13 cellular contexts compared by ENCODE assay signal in genomic region chr9:14277202-14277601, GRCh38. TPM values are rescaled to one million over a fixed set of nuclear protein-coding genes. Genes with fewer than 3 reads are reported as not detected.
DNase-seq lines count a peak whose midpoint lies in the region; FAIRE-seq and TF ChIP-seq lines count a peak whose summit lies in the region.
"Had no signal": no experiment of that assay in that cellular context is flagged by ENCODE, and none has a peak within 500 bp of the region (broad histone marks: within the 10 kb centered on the region; RNA-seq: fewer than 3 reads in every experiment).

No MANE protein-coding gene starts in this region.

- POLR2A ChIA-PET in endothelial cell of umbilical vein (lab: Charles Lee) = interaction anchor here (0.6 kb wide), 1 partner anchor 41 kb away, joined by 19 read pairs; no protein-coding TSS in a partner anchor

- H3K9ac ChIP-seq in endothelial cell of umbilical vein (replicated peaks; ENCODE audit: extremely low read depth, insufficient read depth, low read length) (no peak overlapping the region), colonic mucosa (ENCODE audit: low read depth in 2 of 2, low read length in 2 of 2) (no peak overlapping the region)

- CTCF ChIA-PET in endothelial cell of umbilical vein (lab: Charles Lee) = interaction anchor here (1.0 to 1.8 kb wide), 7 partner anchors 11 to 179 kb away, joined by 3 to 7 read pairs (median 4); no protein-coding TSS in a partner anchor

- no peak for FAIRE-seq in endothelial cell of umbilical vein (lab: Jason Lieb, UNC)

- H3K9me1 ChIP-seq in endothelial cell of umbilical vein (replicated peaks; ENCODE audit: control insufficient read depth, extremely low read depth, insufficient read depth, low read length) = no peaks in the 10 kb centered on the region

- H3K9me3 Mint-ChIP-seq in nephron progenitor cell = no peaks in the 10 kb centered on the region
- H3K9me3 Mint-ChIP-seq: stimulated activated naive CD8-positive, alpha-beta T cell treated with anti-CD3 and anti-CD28 coated beads, Interleukin-15, Interleukin-2, amounts not matched to agents 100 ng/mL and 50 ng/mL, for 24 hours had no signal

- intact Hi-C loops in endothelial cell of umbilical vein (cut with micrococcal nuclease) = no loop called here
- intact Hi-C loops in colonic mucosa (cut with DNase I) = no loop called here

- DNase-seq in DMS79 (lab: John Stamatoyannopoulos, UW) = peak; percentile 11
- peak; percentile 99 to 100 for DNase-seq in NCI-H446 (lab: John Stamatoyannopoulos, UW)
- peak; percentile 74 for DNase-seq in endothelial cell of umbilical vein (ENCODE audit: low read depth, low spot score)
- peak; percentile 24 for DNase-seq in mucosa of gallbladder (ENCODE audit: low spot score)
- DNase-seq in colonic mucosa = no peak
- no peak for DNase-seq in WERI-Rb-1
- DNase-seq in kidney glomerular epithelial cell (lab: John Stamatoyannopoulos, UW) = no peak
- DNase-seq in nephron progenitor cell = no peak
- DNase-seq: activated T-cell treated with anti-CD3 and anti-CD28 coated beads, Interleukin-2, amount 50 U/mL, for 48 hours; NCI-H2081 treated with DMSO at 0.1 percent for 48 hours; spleen had no signal

- H3K27me3 ChIP-seq in endothelial cell of umbilical vein (ENCODE audit: control insufficient read depth in 2 of 2, insufficient read depth in 2 of 2, low read length in 2 of 2) = no peaks in the 10 kb centered on the region
- H3K27me3 ChIP-seq in colonic mucosa = no peaks in the 10 kb centered on the region
- H3K27me3 ChIP-seq in WERI-Rb-1 (ENCODE audit: insufficient read depth, low read depth, severe bottlenecking) = no peaks in the 10 kb centered on the region

- TF ChIP-seq POLR2A in endothelial cell of umbilical vein (IDR thresholded peaks at IDR 0.05; ENCODE audit: low read depth, low read length) = no peak

- no TSS peak for BruUV-seq in endothelial cell of umbilical vein (replicated peaks; lab: Mats Ljungman, UMichigan)

- dilution Hi-C loops in endothelial cell of umbilical vein (cut with MboI; ENCODE audit: extremely low pct_ligation_motif_present, low sequenced_read_pairs) = no loop called here

- H3K27ac Mint-ChIP-seq in nephron progenitor cell = no peak overlapping the region
- H3K27ac Mint-ChIP-seq: stimulated activated naive CD8-positive, alpha-beta T cell treated with anti-CD3 and anti-CD28 coated beads, Interleukin-15, Interleukin-2, amounts not matched to agents 100 ng/mL and 50 ng/mL, for 24 hours had no signal

- peaks cover 31% of the 10 kb centered on the region for H3K4me1 Mint-ChIP-seq in nephron progenitor cell

- no peak overlapping the region for H2AFZ ChIP-seq in endothelial cell of umbilical vein (ENCODE audit: low read depth, low read length)

- no peak overlapping the region for H3K4me3 Mint-ChIP-seq in nephron progenitor cell
- H3K4me3 Mint-ChIP-seq: stimulated activated naive CD8-positive, alpha-beta T cell treated with anti-CD3 and anti-CD28 coated beads, Interleukin-15, Interleukin-2, amounts not matched to agents 100 ng/mL and 50 ng/mL, for 24 hours had no signal

- peak overlapping the region; percentile 79 for H3K27ac ChIP-seq in endothelial cell of umbilical vein (ENCODE audit: insufficient read depth, low read depth, low read length)
- H3K27ac ChIP-seq in colonic mucosa = no peak overlapping the region
- H3K27ac ChIP-seq in WERI-Rb-1 = no peak overlapping the region

- peak overlapping the region; percentile 47 for H3K4me2 ChIP-seq in endothelial cell of umbilical vein (ENCODE audit: insufficient read depth, low read length)

- peaks cover 0 to 5% of the 10 kb centered on the region in 2 experiments for H3K36me3 ChIP-seq in endothelial cell of umbilical vein (ENCODE audit: control insufficient read depth in 2 of 2, extremely low read depth in 1 of 2, insufficient read depth in 2 of 2, low read length in 2 of 2)
- H3K36me3 ChIP-seq in colonic mucosa = no peaks in the 10 kb centered on the region
- no peaks in the 10 kb centered on the region for H3K36me3 ChIP-seq in WERI-Rb-1
- H3K36me3 ChIP-seq: spleen had no signal

- H4K20me1 ChIP-seq in endothelial cell of umbilical vein (replicated peaks; ENCODE audit: control insufficient read depth, extremely low read depth, insufficient read depth, low read length) = peaks cover 4% of the 10 kb centered on the region

- H3K4me1 ChIP-seq in endothelial cell of umbilical vein (ENCODE audit: control insufficient read depth, extremely low read depth, insufficient read depth, low read length) (peaks cover 76% of the 10 kb centered on the region), colonic mucosa (no peaks in the 10 kb centered on the region)

- H3K9me3 ChIP-seq in endothelial cell of umbilical vein (replicated peaks; ENCODE audit: control insufficient read depth, insufficient read depth, low read length) = no peaks in the 10 kb centered on the region
- no peaks in the 10 kb centered on the region for H3K9me3 ChIP-seq in colonic mucosa
- no peaks in the 10 kb centered on the region for H3K9me3 ChIP-seq in WERI-Rb-1 (ENCODE audit: severe bottlenecking)
- H3K9me3 ChIP-seq: spleen had no signal

- peaks cover 93% of the 10 kb centered on the region for H3K79me2 ChIP-seq in endothelial cell of umbilical vein (ENCODE audit: control insufficient read depth, insufficient read depth, low read length)

- H3K4me3 ChIP-seq in endothelial cell of umbilical vein (replicated peaks in 1 of 3; ENCODE audit: insufficient read depth in 1 of 3, low read depth in 1 of 3, low read length in 3 of 3) (no peak overlapping the region), colonic mucosa (no peak overlapping the region), WERI-Rb-1 (ENCODE audit: low read depth, low read length) (no peak overlapping the region)

- H3K27me3 Mint-ChIP-seq in nephron progenitor cell (ENCODE audit: low read depth, poor library complexity) = peaks cover 5% of the 10 kb centered on the region

- H3K36me3 Mint-ChIP-seq in nephron progenitor cell (ENCODE audit: low read depth) = no peaks in the 10 kb centered on the region

- TF ChIP-seq CTCF in endothelial cell of umbilical vein (IDR thresholded peaks at IDR 0.05; ENCODE audit: extremely low read depth in 1 of 2, insufficient read depth in 1 of 2, low read depth in 1 of 2, low read length in 2 of 2) = no peak
- no peak for TF ChIP-seq CTCF in colonic mucosa (IDR thresholded peaks at IDR 0.05)
- TF ChIP-seq CTCF in WERI-Rb-1 (IDR thresholded peaks at IDR 0.05; ENCODE audit: low read depth, low read length) = no peak
- TF ChIP-seq CTCF in nephron progenitor cell (IDR thresholded peaks at IDR 0.05) = no peak

TF ChIP-seq in endothelial cell of umbilical vein, 7 proteins besides CTCF, POLR2A, EP300 and RAD21:
- TF ChIP-seq JUN (IDR thresholded peaks at IDR 0.05; ENCODE audit: borderline replicate concordance, insufficient read depth, insufficient read length, low read depth) (peak; percentile 51), MAX (IDR thresholded peaks at IDR 0.05; ENCODE audit: insufficient read depth, insufficient read length) (peak; percentile 63), GATA2 (IDR thresholded peaks at IDR 0.05; ENCODE audit: insufficient read depth, insufficient read length, low read depth, low read length) (no peak)

RNA-seq across cellular contexts. Expression of gene NFIB, which starts 36.7 kb away (rescaled TPM):
- total RNA-seq in endothelial cell of umbilical vein = 160 and 174 TPM in 2 replicates
- 23.4 and 26.4 TPM in 2 replicates for polyA plus RNA-seq in endothelial cell of umbilical vein
- polyA plus RNA-seq in endothelial cell of umbilical vein (2011; cell fraction: cytosol; rRNA removed) = 37.4 and 43.7 TPM in 2 replicates
- 154 and 187 TPM in 2 replicates for polyA plus RNA-seq in endothelial cell of umbilical vein (2011; cell fraction: nucleus; rRNA removed)
- 57.7 and 61.6 TPM in 2 replicates for polyA plus RNA-seq in endothelial cell of umbilical vein (2012)
- 232 and 242 TPM in 2 replicates for polyA minus RNA-seq in endothelial cell of umbilical vein
- 21.1 TPM for polyA minus RNA-seq in endothelial cell of umbilical vein (2011; cell fraction: cytosol; rRNA and poly(A)+ RNA removed)
- 402 and 529 TPM in 2 replicates for polyA minus RNA-seq in endothelial cell of umbilical vein (2011; cell fraction: nucleus; rRNA and poly(A)+ RNA removed)
- total RNA-seq in mucosa of gallbladder = 116 TPM
- 10 to 100 TPM; 53.0 to 54.0 TPM for total RNA-seq in colonic mucosa
- total RNA-seq: T-helper 1 cell treated with Interleukin-12 subunit alpha and Interleukin-12 subunit beta and Interleukin-4 antibody, amounts not matched to agents 30 ng/mL and 1 ng/mL, for 36 hours had no signal

Comparison
In these comparisons a context has a peak if more than half of its experiments do, and no peak if none do; other contexts are left out.
1. DNase-seq: peak in DMS79 (single experiment), NCI-H446 (2 of 2), endothelial cell of umbilical vein (single experiment) and mucosa of gallbladder (single experiment); none in colonic mucosa (single experiment), WERI-Rb-1 (single experiment), kidney glomerular epithelial cell (single experiment) and nephron progenitor cell (single experiment).